14 cellular contexts compared by ENCODE assay signal in genomic region chr5:62732677-62733121, GRCh38.
DNase-seq lines count a peak whose midpoint lies in the region; ATAC-seq and TF ChIP-seq lines count a peak whose summit lies in the region.
"Had no signal": no experiment of that assay in that cellular context is flagged by ENCODE, and none has a peak within 500 bp of the region (broad histone marks: within the 10 kb centered on the region; RNA-seq: fewer than 3 reads in every experiment).

No MANE protein-coding gene starts in this region.

- H3K36me3 ChIP-seq in kidney epithelial cell (ENCODE audit: control insufficient read depth, insufficient read depth, low read length) (no peaks in the 10 kb centered on the region), MG63 (no peaks in the 10 kb centered on the region)

- peaks cover 3% of the 10 kb centered on the region for H3K36me3 Mint-ChIP-seq in activated T-helper 1 cell treated with anti-CD3 and anti-CD28 coated beads, Interleukin-12 subunit alpha, Interleukin-12 subunit beta, Interleukin-2, Interleukin-4 antibody, amounts not matched to agents 30 ng/mL and 10 ng/mL and 1 ng/mL, durations not matched to agents 14 hours and 24 hours and 36 hours (ENCODE audit: low read depth)

- peaks cover under 1% of the 10 kb centered on the region for H3K27me3 ChIP-seq in kidney epithelial cell (ENCODE audit: control insufficient read depth, insufficient read depth, low read length)
- no peaks in the 10 kb centered on the region for H3K27me3 ChIP-seq in MG63

- peaks cover 4% of the 10 kb centered on the region for H3K9me3 Mint-ChIP-seq in activated T-helper 1 cell treated with anti-CD3 and anti-CD28 coated beads, Interleukin-12 subunit alpha, Interleukin-12 subunit beta, Interleukin-2, Interleukin-4 antibody, amounts not matched to agents 30 ng/mL and 10 ng/mL and 1 ng/mL, durations not matched to agents 14 hours and 24 hours and 36 hours

- H3K27me3 Mint-ChIP-seq in activated T-helper 1 cell treated with anti-CD3 and anti-CD28 coated beads, Interleukin-12 subunit alpha, Interleukin-12 subunit beta, Interleukin-2, Interleukin-4 antibody, amounts not matched to agents 30 ng/mL and 10 ng/mL and 1 ng/mL, durations not matched to agents 14 hours and 24 hours and 36 hours (ENCODE audit: insufficient read depth) = peaks cover 9% of the 10 kb centered on the region

- H3K4me3 Mint-ChIP-seq in activated T-helper 1 cell treated with anti-CD3 and anti-CD28 coated beads, Interleukin-12 subunit alpha, Interleukin-12 subunit beta, Interleukin-2, Interleukin-4 antibody, amounts not matched to agents 30 ng/mL and 10 ng/mL and 1 ng/mL, durations not matched to agents 14 hours and 24 hours and 36 hours = no peak overlapping the region
- H3K4me3 Mint-ChIP-seq: activated CD4-positive, alpha-beta T cell treated with anti-CD3 and anti-CD28 coated beads, Interleukin-2, amount 10 ng/mL, durations not matched to agents 24 days and 14 days had no signal

- intact Hi-C loops in activated T-helper 1 cell treated with anti-CD3 and anti-CD28 coated beads, Interleukin-12 subunit alpha, Interleukin-12 subunit beta, Interleukin-2, Interleukin-4 antibody, amounts not matched to agents 30 ng/mL and 10 ng/mL and 1 ng/mL, durations not matched to agents 14 hours and 24 hours and 36 hours (cut with micrococcal nuclease) = no loop called here

- H3K4me3 ChIP-seq in kidney epithelial cell (ENCODE audit: low read depth, low read length) (no peak overlapping the region), MG63 (no peak overlapping the region)
- H3K4me3 ChIP-seq: SK-N-MC had no signal

- no peak overlapping the region for H3K27ac Mint-ChIP-seq in activated T-helper 1 cell treated with anti-CD3 and anti-CD28 coated beads, Interleukin-12 subunit alpha, Interleukin-12 subunit beta, Interleukin-2, Interleukin-4 antibody, amounts not matched to agents 30 ng/mL and 10 ng/mL and 1 ng/mL, durations not matched to agents 14 hours and 24 hours and 36 hours
- H3K27ac Mint-ChIP-seq: activated CD4-positive, alpha-beta T cell treated with anti-CD3 and anti-CD28 coated beads, Interleukin-2, amount 10 ng/mL, durations not matched to agents 24 days and 14 days had no signal

- H3K4me1 Mint-ChIP-seq in activated T-helper 1 cell treated with anti-CD3 and anti-CD28 coated beads, Interleukin-12 subunit alpha, Interleukin-12 subunit beta, Interleukin-2, Interleukin-4 antibody, amounts not matched to agents 30 ng/mL and 10 ng/mL and 1 ng/mL, durations not matched to agents 14 hours and 24 hours and 36 hours (ENCODE audit: low read depth) = peaks cover 11% of the 10 kb centered on the region

- TF ChIP-seq CTCF in kidney epithelial cell (IDR thresholded peaks at IDR 0.05; ENCODE audit: insufficient read depth, low read length, poor library complexity, severe bottlenecking) = no peak

- no peaks in the 10 kb centered on the region for H3K9me3 ChIP-seq in MG63

- no peak for ATAC-seq in HG02973 (IDR thresholded peaks at IDR 0.05; ENCODE audit: unreplicated experiment)

- DNase-seq in COR-L47 (lab: John Stamatoyannopoulos, UW) (peak; percentile 9), M059J (ENCODE audit: low read depth) (peak; percentile 17), SKM-1 treated with dmso at 0.1 percent for 144 hours (lab: John Stamatoyannopoulos, UW; ENCODE audit: unreplicated experiment) (peak; percentile 87), kidney epithelial cell (ENCODE audit: low read depth) (peak; percentile 12), MG63 (no peak), SHP77 treated with DMSO at 0.1 percent for 48 hours (lab: John Stamatoyannopoulos, UW) (no peak)
- DNase-seq in activated T-helper 1 cell treated with anti-CD3 and anti-CD28 coated beads, Interleukin-12 subunit alpha, Interleukin-12 subunit beta, Interleukin-2, Interleukin-4 antibody, amounts not matched to agents 30 ng/mL and 10 ng/mL and 1 ng/mL, durations not matched to agents 14 hours and 24 hours and 36 hours (ENCODE audit: low spot score) = no peak
- DNase-seq: activated CD4-positive, alpha-beta T cell treated with anti-CD3 and anti-CD28 coated beads, Interleukin-2, amount 10 ng/mL, durations not matched to agents 24 days and 14 days; activated gamma-delta T cell; islet precursor cell; stimulated activated CD4-positive, alpha-beta T cell treated with anti-CD3 and anti-CD28 coated beads, Interleukin-2, amount 100 ng/mL, for 24 hours; stimulated activated naive CD4-positive, alpha-beta T cell had no signal

Comparison
In these comparisons a context has a peak if more than half of its experiments do, and no peak if none do; other contexts are left out.
1. DNase-seq: peak in COR-L47 (single experiment), M059J (single experiment), SKM-1 treated with dmso at 0.1 percent for 144 hours (single experiment) and kidney epithelial cell (single experiment); none in activated T-helper 1 cell treated with anti-CD3 and anti-CD28 coated beads, Interleukin-12 subunit alpha, Interleukin-12 subunit beta, Interleukin-2, Interleukin-4 antibody, amounts not matched to agents 30 ng/mL and 10 ng/mL and 1 ng/mL, durations not matched to agents 14 hours and 24 hours and 36 hours (single experiment), MG63 (single experiment) and SHP77 treated with DMSO at 0.1 percent for 48 hours (single experiment).